9 cellular contexts compared by ENCODE assay signal in genomic region chr20:44671541-44671940, GRCh38. TPM values are rescaled to one million over a fixed set of nuclear protein-coding genes. Genes with fewer than 3 reads are reported as not detected.
A peak's percentile ranks its signal among the peaks of the same experiment; 100 is the strongest.
DNase-seq lines count a peak whose midpoint lies in the region; ATAC-seq, FAIRE-seq and TF ChIP-seq lines count a peak whose summit lies in the region.
"Not testable (repeated sequence)": the region's sequence is repeated elsewhere in the genome, so short reads cannot be mapped to it uniquely, and the experiment has no call there.
"Had no signal": no experiment of that assay in that cellular context is flagged by ENCODE, and none has a peak within 500 bp of the region (broad histone marks: within the 10 kb centered on the region; RNA-seq: fewer than 3 reads in every experiment).

No MANE protein-coding gene starts in this region.

- peak overlapping the region; percentile 53 for H3K27ac ChIP-seq in CD4-positive, alpha-beta T cell (ENCODE audit: low read depth, low read length)
- not testable (repeated sequence) for H3K27ac ChIP-seq in OCI-LY3 (ENCODE audit: low read length); astrocyte (ENCODE audit: low read depth, low read length)

- intact Hi-C loops in CD4-positive, alpha-beta T cell (cut with DNase I, micrococcal nuclease): loop anchor here (2.0 to 5.0 kb wide), 2 partner anchors 21 to 459 kb away; partner anchors contain the start of genes ADA (in 1 of the 2) and OSER1 (in 1 of the 2)

- H3K36me3 ChIP-seq in OCI-LY3 (replicated peaks; ENCODE audit: low read depth, low read length); astrocyte (ENCODE audit: insufficient read depth, low read length): not testable (repeated sequence)

- H3K9me3 Mint-ChIP-seq in CD4-positive, alpha-beta T cell; activated T-cell treated with anti-CD3 and anti-CD28 coated beads, Interleukin-2, amount 50 U/mL, for 4 hours; astrocyte (ENCODE audit: unreplicated experiment): not testable (repeated sequence)

- not testable (repeated sequence) for H3K9me3 ChIP-seq in CD4-positive, alpha-beta T cell (ENCODE audit: control insufficient read depth, low read length); OCI-LY3 (ENCODE audit: insufficient read depth, low read length); astrocyte (ENCODE audit: insufficient read depth, low read depth, low read length)

- peak; percentile 44 to 72 (median 60) for DNase-seq in CD4-positive, alpha-beta T cell
- peak; percentile 46 to 51 for DNase-seq in activated CD4-positive, alpha-beta T cell treated with anti-CD3 and anti-CD28 coated beads for 24 hours (ENCODE audit: low read depth in 2 of 2)
- DNase-seq in activated T-cell treated with anti-CD3 and anti-CD28 coated beads, Interleukin-2, amount 50 U/mL, for 4 hours: peak; percentile 64
- DNase-seq in astrocyte (ENCODE audit: low read depth): not testable (repeated sequence)
- DNase-seq in stimulated activated CD4-positive, alpha-beta T cell treated with anti-CD3 and anti-CD28 coated beads, Interleukin-12 subunit alpha, Interleukin-12 subunit beta, amount 100 ng/mL, for 48 hours (ENCODE audit: low read depth in 2 of 3, low spot score in 1 of 3): peak; percentile 47 to 58 (median 56)
- DNase-seq in stimulated activated CD8-positive, alpha-beta memory T cell treated with anti-CD3 and anti-CD28 coated beads, Interleukin-4, amount 100 ng/mL, for 24 hours (ENCODE audit: low read depth): peak; percentile 53

- not testable (repeated sequence) for H3K27ac Mint-ChIP-seq in CD4-positive, alpha-beta T cell; astrocyte (ENCODE audit: unreplicated experiment)

- H3K4me3 ChIP-seq in OCI-LY3 (ENCODE audit: low read length): peak overlapping the region; percentile 71
- H3K4me3 ChIP-seq in astrocyte (ENCODE audit: insufficient read depth, low read depth, low read length): not testable (repeated sequence)

- FAIRE-seq in astrocyte (lab: Jason Lieb, UNC): not testable (repeated sequence)

- H3K27me3 Mint-ChIP-seq in CD4-positive, alpha-beta T cell; activated T-cell treated with anti-CD3 and anti-CD28 coated beads, Interleukin-2, amount 50 U/mL, for 4 hours (ENCODE audit: low read depth); astrocyte (ENCODE audit: low read depth, unreplicated experiment): not testable (repeated sequence)

- H3K9ac ChIP-seq in OCI-LY3 (ENCODE audit: low read length): peak overlapping the region; percentile 53; the same call in 1 of the 2 replicates
- not testable (repeated sequence) for H3K9ac ChIP-seq in astrocyte (ENCODE audit: low read length)

- TF ChIP-seq CTCF in CD4-positive, alpha-beta T cell (IDR thresholded peaks at IDR 0.05); OCI-LY3 (IDR thresholded peaks at IDR 0.05; ENCODE audit: low read depth, low read length); astrocyte (IDR thresholded peaks at IDR 0.05; ENCODE audit: insufficient read depth, low read depth, low read length): not testable (repeated sequence)

- POLR2A ChIA-PET in CD4-positive, alpha-beta T cell (lab: Charles Lee): interaction anchor here (0.6 to 2.4 kb wide), 15 partner anchors 12 to 295 kb away, joined by 3 to 15 read pairs (median 3); partner anchors contain the start of genes SERINC3 and YWHAB

- not testable (repeated sequence) for H4K20me1 ChIP-seq in OCI-LY3 (ENCODE audit: insufficient read depth, low read length); astrocyte (ENCODE audit: insufficient read depth, low read length)

- H3K4me3 Mint-ChIP-seq in CD4-positive, alpha-beta T cell: peak overlapping the region; percentile 94
- peak overlapping the region; percentile 80 for H3K4me3 Mint-ChIP-seq in activated T-cell treated with anti-CD3 and anti-CD28 coated beads, Interleukin-2, amount 50 U/mL, for 4 hours
- H3K4me3 Mint-ChIP-seq in astrocyte (ENCODE audit: unreplicated experiment): not testable (repeated sequence)

- peak overlapping the region; percentile 86 for H3K4me2 ChIP-seq in OCI-LY3 (ENCODE audit: low read length)
- peak overlapping the region; percentile 73 for H3K4me2 ChIP-seq in astrocyte (ENCODE audit: low read length)

- not testable (repeated sequence) for H3K4me1 Mint-ChIP-seq in CD4-positive, alpha-beta T cell (ENCODE audit: low read depth); activated T-cell treated with anti-CD3 and anti-CD28 coated beads, Interleukin-2, amount 50 U/mL, for 4 hours (ENCODE audit: low read depth)
- H3K4me1 Mint-ChIP-seq in astrocyte (ENCODE audit: low read depth, unreplicated experiment): peaks cover 22% of the 10 kb centered on the region

- ATAC-seq in CD4-positive, alpha-beta T cell (ENCODE audit: poor library complexity): peak; percentile 98
- peak; percentile 53 for ATAC-seq in HG03432 (IDR thresholded peaks at IDR 0.05; ENCODE audit: unreplicated experiment)
- peak; percentile 80 to 89 for ATAC-seq in activated T-cell treated with anti-CD3 and anti-CD28 coated beads, Interleukin-2, amount 50 U/mL, for 4 hours

- peak overlapping the region; percentile 22; the same call in 1 of the 2 replicates for H2AFZ ChIP-seq in OCI-LY3 (ENCODE audit: low read depth, low read length)
- H2AFZ ChIP-seq in astrocyte (ENCODE audit: low read depth, low read length): not testable (repeated sequence)

- CTCF ChIA-PET in CD4-positive, alpha-beta T cell (lab: Charles Lee): interaction anchor here (2.1 to 2.9 kb wide), 2 partner anchors 12 to 14 kb away, joined by 9 to 15 read pairs; no protein-coding TSS in a partner anchor

- not testable (repeated sequence) for H3K36me3 Mint-ChIP-seq in CD4-positive, alpha-beta T cell (ENCODE audit: low read depth); activated T-cell treated with anti-CD3 and anti-CD28 coated beads, Interleukin-2, amount 50 U/mL, for 4 hours (ENCODE audit: insufficient read depth); astrocyte (ENCODE audit: low read depth, unreplicated experiment)

- H3K4me1 ChIP-seq in OCI-LY3 (ENCODE audit: low read length): peaks cover 21% of the 10 kb centered on the region
- H3K4me1 ChIP-seq in astrocyte (ENCODE audit: insufficient read depth, low read length): not testable (repeated sequence)

- not testable (repeated sequence) for H3K27me3 ChIP-seq in CD4-positive, alpha-beta T cell (ENCODE audit: control insufficient read depth, insufficient read depth, low read length); OCI-LY3 (ENCODE audit: low read depth, low read length); astrocyte (ENCODE audit: insufficient read depth, low read length)

- H3K79me2 ChIP-seq in OCI-LY3 (ENCODE audit: low read length); astrocyte (ENCODE audit: insufficient read depth, low read length): not testable (repeated sequence)

RNA-seq across cellular contexts. Expression of gene ADA, which starts 20.0 kb away (rescaled TPM):
- 10 to 100 TPM; 31.7 to 32.8 TPM for total RNA-seq in CD4-positive, alpha-beta T cell
- total RNA-seq in activated T-cell treated with anti-CD3 and anti-CD28 coated beads, Interleukin-2, amount 50 U/mL, for 4 hours: 10 to 100 TPM in 2 of 3 donors, 1 to 10 TPM in 1; 8.8 to 13.5 (median 12.5) TPM
- 67.5 and 68.5 TPM in 2 replicates for total RNA-seq in astrocyte

RNA-seq across cellular contexts. Expression of gene CCN5, which starts 43.6 kb away (rescaled TPM):
- total RNA-seq in CD4-positive, alpha-beta T cell: not detected
- under 1 TPM in 1 of 3 donors, not detected in 2; 0.15 TPM for total RNA-seq in activated T-cell treated with anti-CD3 and anti-CD28 coated beads, Interleukin-2, amount 50 U/mL, for 4 hours
- not detected in 2 replicates for total RNA-seq in astrocyte
- total RNA-seq: kidney epithelial cell had no signal
